Comparison of ENCODE assay signal across 22 cellular contexts in the genomic region with DNA sequence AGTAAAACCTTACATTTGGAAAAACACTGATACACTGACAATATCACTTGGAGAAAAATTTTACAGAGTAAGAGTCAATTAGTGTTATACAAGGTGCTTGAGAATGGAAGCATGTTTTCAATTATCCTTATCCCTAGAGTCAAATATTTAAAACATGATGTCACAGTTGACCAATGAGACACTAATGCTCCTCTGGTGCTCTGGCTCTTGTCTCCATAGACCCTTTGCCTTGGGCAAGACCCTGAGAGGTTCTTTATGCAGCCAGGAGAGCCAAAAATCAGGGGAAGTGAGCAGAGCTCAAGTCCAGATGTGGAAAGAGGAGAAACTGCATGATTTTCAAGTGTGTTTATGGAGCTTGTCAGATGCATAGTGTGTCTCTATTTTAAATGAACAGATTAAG.
"Had no signal": no experiment of that assay in that cellular context is flagged by ENCODE, and none has a peak within 500 bp of the region (broad histone marks: within the 10 kb centered on the region; RNA-seq: fewer than 3 reads in every experiment).

No MANE protein-coding gene starts in this region.

- H3K4me3 ChIP-seq: gastrocnemius medialis, mucosa of descending colon, pancreas, psoas muscle, right atrium auricular region, upper lobe of right lung had no signal

- H3K36me3 ChIP-seq: gastrocnemius medialis, pancreas, right atrium auricular region, upper lobe of right lung had no signal

- H3K9me3 Mint-ChIP-seq: activated CD4-positive, alpha-beta T cell treated with anti-CD3 and anti-CD28 coated beads, Interleukin-2, amount 10 ng/mL, durations not matched to agents 24 days and 14 days; nephron progenitor cell had no signal

- H3K4me1 ChIP-seq: gastrocnemius medialis, pancreas, psoas muscle, right atrium auricular region, upper lobe of right lung had no signal

- H3K9me3 ChIP-seq: gastrocnemius medialis, mucosa of descending colon, pancreas, psoas muscle, right atrium auricular region, upper lobe of right lung had no signal

- H3K27ac ChIP-seq: gastrocnemius medialis, pancreas, psoas muscle, right atrium auricular region, upper lobe of right lung, VCaP had no signal

- H3K27me3 ChIP-seq: gastrocnemius medialis, pancreas, right atrium auricular region, upper lobe of right lung had no signal

- H3K27me3 Mint-ChIP-seq: activated CD4-positive, alpha-beta memory T cell treated with anti-CD3 and anti-CD28 coated beads, Interleukin-2, amount 10 ng/mL, durations not matched to agents 7 days and 5 days; activated CD4-positive, alpha-beta T cell treated with anti-CD3 and anti-CD28 coated beads, Interleukin-2, amount 10 ng/mL, durations not matched to agents 24 days and 14 days; activated naive CD8-positive, alpha-beta T cell treated with anti-CD3 and anti-CD28 coated beads, Interleukin-2, amount 50 U/mL, for 24 hours; brain; dendritic cell treated with granulocyte-macrophage colony-stimulating factor and Interleukin-4, amounts not matched to agents 40 ng/mL and 50 ng/mL, for 4 days had no signal

- ATAC-seq: activated CD4-positive, CD25-positive, alpha-beta regulatory T cell treated with anti-CD3 and anti-CD28 coated beads, Interleukin-2, amount 50 U/mL, for 24 hours; activated naive CD8-positive, alpha-beta T cell treated with anti-CD3 and anti-CD28 coated beads, Interleukin-2, amount 50 U/mL, for 24 hours; gastrocnemius medialis; mucosa of descending colon; pancreas; psoas muscle; stimulated activated naive CD8-positive, alpha-beta T cell treated with anti-CD3 and anti-CD28 coated beads, Interleukin-15, Interleukin-2, amounts not matched to agents 100 U/mL and 50 U/mL, for 24 hours; upper lobe of right lung had no signal

- H3K36me3 Mint-ChIP-seq: brain had no signal

- H3K27ac Mint-ChIP-seq: activated CD4-positive, alpha-beta memory T cell treated with anti-CD3 and anti-CD28 coated beads, Interleukin-2, amount 10 ng/mL, durations not matched to agents 7 days and 5 days; activated CD4-positive, alpha-beta T cell treated with anti-CD3 and anti-CD28 coated beads, Interleukin-2, amount 10 ng/mL, durations not matched to agents 24 days and 14 days; activated naive CD8-positive, alpha-beta T cell treated with anti-CD3 and anti-CD28 coated beads, Interleukin-2, amount 50 U/mL, for 24 hours; dendritic cell treated with granulocyte-macrophage colony-stimulating factor and Interleukin-4, amounts not matched to agents 40 ng/mL and 50 ng/mL, for 4 days; nephron progenitor cell had no signal

- H3K4me3 Mint-ChIP-seq: activated CD4-positive, alpha-beta memory T cell treated with anti-CD3 and anti-CD28 coated beads, Interleukin-2, amount 10 ng/mL, durations not matched to agents 7 days and 5 days; activated CD4-positive, alpha-beta T cell treated with anti-CD3 and anti-CD28 coated beads, Interleukin-2, amount 10 ng/mL, durations not matched to agents 24 days and 14 days; activated naive CD8-positive, alpha-beta T cell treated with anti-CD3 and anti-CD28 coated beads, Interleukin-2, amount 50 U/mL, for 24 hours; brain; dendritic cell treated with granulocyte-macrophage colony-stimulating factor and Interleukin-4, amounts not matched to agents 40 ng/mL and 50 ng/mL, for 4 days; nephron progenitor cell had no signal

- H3K4me1 Mint-ChIP-seq: activated CD4-positive, alpha-beta memory T cell treated with anti-CD3 and anti-CD28 coated beads, Interleukin-2, amount 10 ng/mL, durations not matched to agents 7 days and 5 days; activated CD4-positive, alpha-beta T cell treated with anti-CD3 and anti-CD28 coated beads, Interleukin-2, amount 10 ng/mL, durations not matched to agents 24 days and 14 days; activated naive CD8-positive, alpha-beta T cell treated with anti-CD3 and anti-CD28 coated beads, Interleukin-2, amount 50 U/mL, for 24 hours; brain; nephron progenitor cell had no signal

- DNase-seq: activated CD4-positive, alpha-beta memory T cell treated with anti-CD3 and anti-CD28 coated beads, Interleukin-2, amount 10 ng/mL, durations not matched to agents 7 days and 5 days; activated CD4-positive, alpha-beta T cell treated with anti-CD3 and anti-CD28 coated beads, Interleukin-2, amount 10 ng/mL, durations not matched to agents 24 days and 14 days; activated gamma-delta T cell; activated naive CD4-positive, alpha-beta T cell treated with anti-CD3 and anti-CD28 coated beads, Interleukin-2, amount 50 U/mL, for 16 hours; activated naive CD8-positive, alpha-beta T cell treated with anti-CD3 and anti-CD28 coated beads, Interleukin-2, amount 50 U/mL, for 24 hours; aorta; effector CD8-positive, alpha-beta T cell; erythroblast; gastrocnemius medialis; hippocampal formation; mucosa of descending colon; nephron progenitor cell; pancreas; psoas muscle; stimulated activated CD4-positive, alpha-beta T cell treated with anti-CD3 and anti-CD28 coated beads, Interleukin-4, amount 100 ng/mL, for 4 hours; stimulated activated naive CD8-positive, alpha-beta T cell treated with anti-CD3 and anti-CD28 coated beads, Interleukin-15, Interleukin-2, amounts not matched to agents 100 U/mL and 50 U/mL, for 24 hours; upper lobe of right lung had no signal
